ENCODE assay signal across 11 cellular contexts in genomic region chr14:50647282-50647681, GRCh38. TPM values are rescaled to one million over a fixed set of nuclear protein-coding genes. Genes with fewer than 3 reads are reported as not detected.
A peak's percentile ranks its signal among the peaks of the same experiment; 100 is the strongest.
DNase-seq lines count a peak whose midpoint lies in the region; ATAC-seq, FAIRE-seq and TF ChIP-seq lines count a peak whose summit lies in the region.
"Had no signal": no experiment of that assay in that cellular context is flagged by ENCODE, and none has a peak within 500 bp of the region (broad histone marks: within the 10 kb centered on the region; RNA-seq: fewer than 3 reads in every experiment).

No MANE protein-coding gene starts in this region.

- CTCF ChIA-PET in HepG2 (lab: Yijun Ruan, JAX; ENCODE audit: low intra/inter-chr PET ratio, low total read pairs), result no interaction called here

- TF ChIP-seq EP300 in HepG2 (IDR thresholded peaks at IDR 0.05; ENCODE audit: low read depth in 2 of 2, low read length in 2 of 2) (no peak), HepG2 (CRISPR knock-in tag; IDR thresholded peaks at IDR 0.05; ENCODE audit: borderline replicate concordance) (no peak)

- no peak overlapping the region for H3K4me3 ChIP-seq in HepG2 (replicated peaks in 1 of 3; ENCODE audit: insufficient read depth in 1 of 3, low read depth in 2 of 3, low read length in 3 of 3)
- H3K4me3 ChIP-seq: gastrocnemius medialis, sigmoid colon had no signal

- H3K27ac ChIP-seq in HepG2 (ENCODE audit: extremely low read length, insufficient read depth, low read length), result no peak overlapping the region
- H3K27ac ChIP-seq: gastrocnemius medialis, sigmoid colon had no signal

- in situ Hi-C loops in HepG2 (cut with HindIII; ENCODE audit: extremely low pct_ligation_motif_present, low pct_unique_long_range_greater_than_20kb), result no loop called here

- H4K20me1 ChIP-seq in HepG2 (ENCODE audit: insufficient read depth, low read length), result no peaks in the 10 kb centered on the region

- no peak overlapping the region for H3K4me2 ChIP-seq in HepG2 (ENCODE audit: low read depth, low read length)

- peak; percentile 97 for ATAC-seq in GM19351 (IDR thresholded peaks at IDR 0.05; ENCODE audit: unreplicated experiment)
- peak; percentile 88 for ATAC-seq in HG02678 (IDR thresholded peaks at IDR 0.05; ENCODE audit: unreplicated experiment)
- peak; percentile 83 for ATAC-seq in HG03520 (IDR thresholded peaks at IDR 0.05; ENCODE audit: unreplicated experiment)
- ATAC-seq in HepG2, result no peak
- ATAC-seq in Right ventricle myocardium inferior, result no peak
- ATAC-seq: gastrocnemius medialis had no signal

- H3K79me2 ChIP-seq in HepG2 (ENCODE audit: insufficient read depth, low read length), result peaks cover 1% of the 10 kb centered on the region

- no peak for TF ChIP-seq RAD21 in HepG2 (CRISPR knock-in tag; IDR thresholded peaks at IDR 0.05)

- no peaks in the 10 kb centered on the region for H3K27me3 ChIP-seq in HepG2 (ENCODE audit: control insufficient read depth in 1 of 2, insufficient read depth in 2 of 2, low read length in 2 of 2)
- H3K27me3 ChIP-seq: gastrocnemius medialis, sigmoid colon had no signal

- no peaks in the 10 kb centered on the region for H3K9me3 ChIP-seq in HepG2 (ENCODE audit: low read length)
- H3K9me3 ChIP-seq: gastrocnemius medialis, sigmoid colon had no signal

- intact Hi-C loops in HepG2 (cut with micrococcal nuclease; ENCODE audit: unreplicated experiment), result no loop called here
- intact Hi-C loops in Right ventricle myocardium inferior (cut with DNase I), result no loop called here

- TF ChIP-seq CTCF in HepG2 (CRISPR knock-in tag; IDR thresholded peaks at IDR 0.05), result no peak

- no peak overlapping the region for H2AFZ ChIP-seq in HepG2 (ENCODE audit: low read length)

- peaks cover 16% of the 10 kb centered on the region for H3K4me1 ChIP-seq in HepG2 (ENCODE audit: insufficient read depth, low read length)

- WGBS in HepG2 (ENCODE audit: low lambda C conversion rate), result 95% methylated on average over 6 of the region's 6 CpGs

- peaks cover 4 to 14% of the 10 kb centered on the region in 2 experiments; a peak in 2 of 5 replicates for H3K36me3 ChIP-seq in HepG2 (replicated peaks in 1 of 2; ENCODE audit: control insufficient read depth in 1 of 2, insufficient read depth in 2 of 2, low read length in 2 of 2)
- H3K36me3 ChIP-seq: gastrocnemius medialis had no signal

- TF ChIP-seq POLR2A in HepG2 (IDR thresholded peaks at IDR 0.05; ENCODE audit: insufficient read depth in 1 of 2, low read depth in 2 of 2, low read length in 2 of 2), result no peak

- BruUV-seq in HepG2 (replicated peaks; lab: Mats Ljungman, UMichigan), result no TSS peak

- H3K9ac ChIP-seq in HepG2 (ENCODE audit: insufficient read depth, low read depth, low read length), result no peak overlapping the region

- FAIRE-seq in HepG2 (lab: Jason Lieb, UNC), result no peak

- POLR2A ChIA-PET in HepG2 (lab: Yijun Ruan, JAX), result no interaction called here

- no peak for DNase-seq in HepG2 (ENCODE audit: low spot score)
- no peak for DNase-seq in Right ventricle myocardium inferior (ENCODE audit: missing footprints)
- no peak for DNase-seq in NCI-H1436 (lab: John Stamatoyannopoulos, UW)
- no peak for DNase-seq in NCI-H345 treated with DMSO at 0.1 percent for 48 hours (lab: John Stamatoyannopoulos, UW; ENCODE audit: unreplicated experiment)
- DNase-seq: activated effector memory CD4-positive, alpha-beta T cell treated with Interleukin-2 at 50 U/mL for 16 hours; gastrocnemius medialis; NCI-H1092; sigmoid colon had no signal

TF ChIP-seq in HepG2, 621 proteins besides CTCF, POLR2A, EP300 and RAD21:
- TF ChIP-seq FOXP1 (IDR thresholded peaks at IDR 0.05), result no peak
- TF ChIP-seq FOXP1 (CRISPR knock-in tag; IDR thresholded peaks at IDR 0.05), result no peak
- TF ChIP-seq RBM22 (optimal IDR thresholded peaks at IDR 0.05; ENCODE audit: low read length), result no peak

RNA-seq across cellular contexts. Expression of gene SAV1, which starts 20.8 kb away (rescaled TPM):
- total RNA-seq in HepG2 (2016; rRNA removed; fragmentation: Illumina TruSeq; extraction: Trizol) (8.1 and 8.2 TPM in 2 replicates), Right ventricle myocardium inferior (26.7 TPM)
- 5.7 and 6.1 TPM in 2 replicates for total RNA-seq in HepG2 (2016; cell fraction: cytosol; rRNA removed; fragmentation: Illumina TruSeq; extraction: Trizol; ENCODE audit: low read depth)
- total RNA-seq in HepG2 (2016; cell fraction: insoluble cytoplasmic fraction; rRNA removed; fragmentation: Illumina TruSeq; extraction: Trizol), result 8.2 and 10.4 TPM in 2 replicates
- 14.1 and 14.6 TPM in 2 replicates for total RNA-seq in HepG2 (2016; cell fraction: membrane; rRNA removed; fragmentation: Illumina TruSeq; extraction: Trizol)
- 8.7 and 12.4 TPM in 2 replicates for total RNA-seq in HepG2 (2016; cell fraction: nucleus; rRNA removed; fragmentation: Illumina TruSeq; extraction: Trizol)
- polyA plus RNA-seq in HepG2 (2011; rRNA removed), result 6.2 and 7.3 TPM in 2 replicates
- 3.8 and 5.5 TPM in 2 replicates for polyA plus RNA-seq in HepG2 (2011; cell fraction: cytosol; rRNA removed)
- 1.7 and 3.1 TPM in 2 replicates for polyA plus RNA-seq in HepG2 (2011; cell fraction: nucleus; rRNA removed)
- 8.6 and 11.5 TPM in 2 replicates for polyA plus RNA-seq in HepG2 (2012)
- 6.8 and 7.8 TPM in 2 replicates for polyA plus RNA-seq in HepG2 (2016; cell fraction: cytosol; fragmentation: Illumina TruSeq; extraction: Trizol; ENCODE audit: low read depth)
- polyA plus RNA-seq in HepG2 (2016; cell fraction: insoluble cytoplasmic fraction; fragmentation: Illumina TruSeq; extraction: Trizol; ENCODE audit: low read depth), result 12.2 and 17.2 TPM in 2 replicates
- 17.1 and 18.9 TPM in 2 replicates for polyA plus RNA-seq in HepG2 (2016; cell fraction: membrane; fragmentation: Illumina TruSeq; extraction: Trizol; ENCODE audit: low read depth)
- polyA plus RNA-seq in HepG2 (2016; cell fraction: nucleus; fragmentation: Illumina TruSeq; extraction: Trizol; ENCODE audit: insufficient read depth, low read depth), result 9.8 and 9.9 TPM in 2 replicates
- 2.9 and 12.9 TPM in 2 replicates for polyA minus RNA-seq in HepG2 (2011; rRNA and poly(A)+ RNA removed; ENCODE audit: low replicate concordance)
- polyA minus RNA-seq in HepG2 (2011; cell fraction: cytosol; rRNA and poly(A)+ RNA removed), result 5.4 and 6.7 TPM in 2 replicates
- 16.2 and 17.7 TPM in 2 replicates for polyA minus RNA-seq in HepG2 (2011; cell fraction: nucleus; rRNA and poly(A)+ RNA removed)

Comparison
In these comparisons a context has a peak if more than half of its experiments do, and no peak if none do; other contexts are left out.
1. ATAC-seq: peak in GM19351 (single experiment), HG02678 (single experiment) and HG03520 (single experiment); none in HepG2 (single experiment) and Right ventricle myocardium inferior (single experiment).